1 cellular context compared by ENCODE assay signal in genomic region chr1:60746278-60746761, GRCh38.
TF ChIP-seq lines count a peak whose summit lies in the region.

No MANE protein-coding gene starts in this region.

TF ChIP-seq in GM23338, 12 proteins besides CTCF, POLR2A, EP300 and RAD21:
- TF ChIP-seq ZNF462 (CRISPR knock-in tag; IDR thresholded peaks at IDR 0.05) (no peak), REST (IDR thresholded peaks at IDR 0.05; ENCODE audit: unreplicated experiment) (no peak), ETS1 (IDR thresholded peaks at IDR 0.05) (no peak), CREB1 (CRISPR knock-in tag; IDR thresholded peaks at IDR 0.05; ENCODE audit: low read depth) (no peak), ZNF114 (CRISPR knock-in tag; IDR thresholded peaks at IDR 0.05) (no peak), POLR2AphosphoS5 (IDR thresholded peaks at IDR 0.05; ENCODE audit: low read depth) (no peak), EZH2phosphoT487 (IDR thresholded peaks at IDR 0.05; ENCODE audit: unreplicated experiment) (no peak), NANOG (IDR thresholded peaks at IDR 0.05; ENCODE audit: borderline replicate concordance) (no peak), STAT1 (IDR thresholded peaks at IDR 0.05; ENCODE audit: unreplicated experiment) (no peak), ZNF331 (CRISPR knock-in tag; IDR thresholded peaks at IDR 0.05; ENCODE audit: low read depth) (no peak), JUNB (IDR thresholded peaks at IDR 0.05; ENCODE audit: unreplicated experiment) (no peak), EZH2 (IDR thresholded peaks at IDR 0.05; ENCODE audit: low read depth, unreplicated experiment) (no peak)
